Comparison of ENCODE assay signal across 15 cellular contexts in genomic region chr3:64329037-64329436, GRCh38.
DNase-seq lines count a peak whose midpoint lies in the region; FAIRE-seq and TF ChIP-seq lines count a peak whose summit lies in the region.
"Had no signal": no experiment of that assay in that cellular context is flagged by ENCODE, and none has a peak within 500 bp of the region (broad histone marks: within the 10 kb centered on the region; RNA-seq: fewer than 3 reads in every experiment).

No MANE protein-coding gene starts in this region.

- no peaks in the 10 kb centered on the region for H3K9me3 ChIP-seq in Karpas-422 (ENCODE audit: low read length)
- no peaks in the 10 kb centered on the region for H3K9me3 ChIP-seq in keratinocyte (ENCODE audit: control insufficient read depth, low read depth, low read length)
- no peaks in the 10 kb centered on the region for H3K9me3 ChIP-seq in stomach
- H3K9me3 ChIP-seq: SJCRH30 had no signal

- TF ChIP-seq POLR2A in stomach (IDR thresholded peaks at IDR 0.05) = no peak

- no peaks in the 10 kb centered on the region for H3K27me3 ChIP-seq in Karpas-422 (ENCODE audit: low read length)
- no peaks in the 10 kb centered on the region for H3K27me3 ChIP-seq in brain microvascular endothelial cell (replicated peaks)
- H3K27me3 ChIP-seq in keratinocyte (ENCODE audit: control insufficient read depth, extremely low read depth, insufficient read depth, low read length) = no peaks in the 10 kb centered on the region
- H3K27me3 ChIP-seq in stomach = no peaks in the 10 kb centered on the region
- H3K27me3 ChIP-seq: SJCRH30 had no signal

- WGBS in stomach, 5 donors = 71 to 100% (median 83%) methylated on average over 3 of the region's 3 CpGs

- H4K20me1 ChIP-seq in Karpas-422 (ENCODE audit: insufficient read depth, low read depth, low read length) = no peaks in the 10 kb centered on the region
- H4K20me1 ChIP-seq in keratinocyte (ENCODE audit: control insufficient read depth, extremely low read depth, insufficient read depth, low read length) = no peaks in the 10 kb centered on the region

- no peaks in the 10 kb centered on the region for H3K4me1 ChIP-seq in Karpas-422 (ENCODE audit: low read length)
- no peaks in the 10 kb centered on the region for H3K4me1 ChIP-seq in keratinocyte (ENCODE audit: control insufficient read depth, extremely low read depth, insufficient read depth, low read length)
- H3K4me1 ChIP-seq in stomach = peaks cover 0 to 4% (median 0%) of the 10 kb centered on the region in 4 donors
- H3K4me1 ChIP-seq: SJCRH30 had no signal

- FAIRE-seq in D721Med (lab: Jason Lieb, UNC) (no peak), keratinocyte (lab: Jason Lieb, UNC) (peak; percentile 76)

- H3K27ac ChIP-seq in Karpas-422 (ENCODE audit: low read length) = no peak overlapping the region
- H3K27ac ChIP-seq in brain microvascular endothelial cell = no peak overlapping the region
- no peak overlapping the region for H3K27ac ChIP-seq in keratinocyte (ENCODE audit: control insufficient read depth, insufficient read depth, low read length)
- no peak overlapping the region for H3K27ac ChIP-seq in stomach
- H3K27ac ChIP-seq: SJCRH30 had no signal

- dilution Hi-C loops in keratinocyte (cut with MboI; ENCODE audit: extremely low pct_ligation_motif_present, low sequenced_read_pairs) = no loop called here

- H3K79me2 ChIP-seq in Karpas-422 (ENCODE audit: low read length) (no peaks in the 10 kb centered on the region), keratinocyte (ENCODE audit: control insufficient read depth, insufficient read depth, low read length) (no peaks in the 10 kb centered on the region)

- TF ChIP-seq EP300 in stomach (IDR thresholded peaks at IDR 0.05) = no peak

- H2AFZ ChIP-seq in Karpas-422 (ENCODE audit: low read length) (no peak overlapping the region), keratinocyte (ENCODE audit: control insufficient read depth, low read length) (no peak overlapping the region)

- H3K9ac ChIP-seq in Karpas-422 (ENCODE audit: low read length) (no peak overlapping the region), keratinocyte (ENCODE audit: control insufficient read depth, extremely low read depth, insufficient read depth, low read length) (no peak overlapping the region)

- no peaks in the 10 kb centered on the region for H3K36me3 ChIP-seq in Karpas-422 (ENCODE audit: insufficient read depth, low read length)
- H3K36me3 ChIP-seq in brain microvascular endothelial cell (replicated peaks) = no peaks in the 10 kb centered on the region
- H3K36me3 ChIP-seq in keratinocyte (ENCODE audit: control insufficient read depth in 2 of 2, extremely low read depth in 1 of 2, insufficient read depth in 2 of 2, low read length in 2 of 2) = no peaks in the 10 kb centered on the region
- no peaks in the 10 kb centered on the region for H3K36me3 ChIP-seq in stomach
- H3K36me3 ChIP-seq: SJCRH30 had no signal

- H3K4me2 ChIP-seq in Karpas-422 (ENCODE audit: low read depth, low read length, poor library complexity, severe bottlenecking) = no peak overlapping the region
- no peak overlapping the region for H3K4me2 ChIP-seq in keratinocyte (ENCODE audit: control insufficient read depth, extremely low read depth, insufficient read depth, low read depth, low read length)

- no peaks in the 10 kb centered on the region for H3K9me1 ChIP-seq in keratinocyte (ENCODE audit: control insufficient read depth, extremely low read depth, insufficient read depth, low read length)

- TF ChIP-seq CTCF in D721Med (IDR thresholded peaks at IDR 0.05; ENCODE audit: insufficient read depth, missing control alignments) (peak; percentile 0), brain microvascular endothelial cell (IDR thresholded peaks at IDR 0.05; ENCODE audit: low read depth, low read length, missing control alignments) (peak; percentile 29), keratinocyte (optimal IDR thresholded peaks at IDR 0.05 in 1 of 3, IDR thresholded peaks at IDR 0.05 in 1 of 3, conservative IDR thresholded peaks at IDR 0.05 in 1 of 3; ENCODE audit: extremely low read depth in 1 of 3, insufficient read depth in 2 of 3, low read length in 3 of 3) (peak; percentile 48 to 66 (median 51)), stomach (IDR thresholded peaks at IDR 0.05) (no peak)

- intact Hi-C loops in stomach (cut with DNase I; ENCODE audit: low total_unique reads) = no loop called here

- DNase-seq in D721Med (ENCODE audit: insufficient read length, low spot score) (no peak), Karpas-422 (peak; percentile 41), brain microvascular endothelial cell (no peak), keratinocyte (ENCODE audit: low read depth, low spot score) (no peak), NCI-H345 treated with DMSO at 0.1 percent for 48 hours (lab: John Stamatoyannopoulos, UW; ENCODE audit: unreplicated experiment) (no peak), NCI-H526 (lab: John Stamatoyannopoulos, UW) (no peak), stomach (no peak)
- DNase-seq: activated CD4-positive, alpha-beta T cell treated with anti-CD3 and anti-CD28 coated beads for 1 hour; activated CD8-positive, alpha-beta memory T cell treated with anti-CD3 and anti-CD28 coated beads, Interleukin-2, amount 10 ng/mL, durations not matched to agents 7 days and 5 days; activated effector memory CD4-positive, alpha-beta T cell treated with Interleukin-2 at 50 U/mL for 16 hours; left ventricle myocardium superior; NCI-H1436 treated with DMSO at 0.1 percent for 48 hours; NCI-H2227 treated with DMSO at 0.1 percent for 48 hours; SJCRH30; substantia nigra had no signal

- H3K4me3 ChIP-seq in Karpas-422 (ENCODE audit: low read length) (no peak overlapping the region), brain microvascular endothelial cell (ENCODE audit: low read depth, low read length) (no peak overlapping the region), keratinocyte (ENCODE audit: control insufficient read depth in 2 of 3, extremely low read depth in 1 of 3, insufficient read depth in 2 of 3, low read depth in 1 of 3, low read length in 3 of 3) (no peak overlapping the region), stomach (no peak overlapping the region)
- H3K4me3 ChIP-seq: SJCRH30 had no signal

- H3K9me2 ChIP-seq in Karpas-422 (replicated peaks; ENCODE audit: insufficient read depth, low read length) = no peaks in the 10 kb centered on the region

- in situ Hi-C loops in brain microvascular endothelial cell (cut with HindIII; ENCODE audit: low pct_ligation_motif_present, low sequenced_read_pairs) = no loop called here

Comparison
In these comparisons a context has a peak if more than half of its experiments do, and no peak if none do; other contexts are left out.
1. CTCF ChIP-seq: peak in D721Med (single experiment), brain microvascular endothelial cell (single experiment) and keratinocyte (3 of 3); none in stomach (0 of 7).